15 cellular contexts compared by ENCODE assay signal in genomic region chr2:73972846-73973245, GRCh38. TPM values are rescaled to one million over a fixed set of nuclear protein-coding genes. Genes with fewer than 3 reads are reported as not detected.
DNase-seq lines count a peak whose midpoint lies in the region; ATAC-seq and TF ChIP-seq lines count a peak whose summit lies in the region.
"Had no signal": no experiment of that assay in that cellular context is flagged by ENCODE, and none has a peak within 500 bp of the region (broad histone marks: within the 10 kb centered on the region; RNA-seq: fewer than 3 reads in every experiment).

No MANE protein-coding gene starts in this region.

- TF ChIP-seq EP300 in ovary (IDR thresholded peaks at IDR 0.05): no peak

- H3K36me3 Mint-ChIP-seq in stimulated activated naive B cell treated with anti-CD40 and anti-IgM and Interleukin-4, amounts not matched to agents 10 μg/mL and 1 μg/mL and 100 μg/mL, for 72 hours: peaks cover 0 to 2% of the 10 kb centered on the region in 2 donors

- peaks cover 35 to 58% of the 10 kb centered on the region in 2 donors for H3K4me1 Mint-ChIP-seq in stimulated activated naive B cell treated with anti-CD40 and anti-IgM and Interleukin-4, amounts not matched to agents 10 μg/mL and 1 μg/mL and 100 μg/mL, for 72 hours

- H3K4me3 ChIP-seq in HL-60 (replicated peaks; ENCODE audit: insufficient read depth, low read length): no peak overlapping the region
- no peak overlapping the region for H3K4me3 ChIP-seq in esophagus squamous epithelium
- H3K4me3 ChIP-seq in ovary: no peak overlapping the region
- H3K4me3 ChIP-seq: body of pancreas, suprapubic skin had no signal

- ATAC-seq in stimulated activated naive B cell treated with anti-CD40 and anti-IgM and Interleukin-4, amounts not matched to agents 10 μg/mL and 1 μg/mL and 100 μg/mL, for 72 hours (replicated peaks): peak; percentile 63 to 71
- ATAC-seq: body of pancreas had no signal

- TF ChIP-seq CTCF in HL-60 (IDR thresholded peaks at IDR 0.05; ENCODE audit: insufficient read depth, low read length) (no peak), esophagus squamous epithelium (IDR thresholded peaks at IDR 0.05) (no peak), ovary (IDR thresholded peaks at IDR 0.05) (no peak), RWPE1 (conservative IDR thresholded peaks at IDR 0.05; ENCODE audit: low read depth) (no peak)

- no peaks in the 10 kb centered on the region for H3K9me3 Mint-ChIP-seq in stimulated activated naive B cell treated with anti-CD40 and anti-IgM and Interleukin-4, amounts not matched to agents 10 μg/mL and 1 μg/mL and 100 μg/mL, for 72 hours
- H3K9me3 Mint-ChIP-seq: T-helper 2 cell treated with Interferon-gamma antibody and Interleukin-4, amounts not matched to agents 5 μg/mL and 100 μg/mL, for 36 hours had no signal

- H3K27ac ChIP-seq in HL-60 (replicated peaks): 0 out of 2 replicates have a peak overlapping the region, but pooled peaks have one; percentile 11
- H3K27ac ChIP-seq in esophagus squamous epithelium: no peak overlapping the region
- H3K27ac ChIP-seq in ovary: no peak overlapping the region
- H3K27ac ChIP-seq in RWPE1: no peak overlapping the region
- H3K27ac ChIP-seq: 22Rv1, body of pancreas, suprapubic skin had no signal

- no peaks in the 10 kb centered on the region for H3K36me3 ChIP-seq in esophagus squamous epithelium
- H3K36me3 ChIP-seq in ovary: no peaks in the 10 kb centered on the region
- H3K36me3 ChIP-seq: suprapubic skin had no signal

- H3K27me3 ChIP-seq in HL-60 (ENCODE audit: insufficient read depth, poor library complexity, severe bottlenecking) (no peaks in the 10 kb centered on the region), esophagus squamous epithelium (no peaks in the 10 kb centered on the region), ovary (no peaks in the 10 kb centered on the region)
- H3K27me3 ChIP-seq: body of pancreas, suprapubic skin had no signal

- WGBS in esophagus squamous epithelium, 2 donors: 61 to 69% methylated on average over 3 of the region's 3 CpGs
- WGBS in ovary, 3 donors: 62 to 78% (median 73%) methylated on average over 3 of the region's 3 CpGs

- peaks cover 0 to 3% of the 10 kb centered on the region in 2 donors for H3K27me3 Mint-ChIP-seq in stimulated activated naive B cell treated with anti-CD40 and anti-IgM and Interleukin-4, amounts not matched to agents 10 μg/mL and 1 μg/mL and 100 μg/mL, for 72 hours

- POLR2A ChIA-PET in RWPE1 (lab: Yijun Ruan, JAX; ENCODE audit: low non-redundant PET): no interaction called here

- H3K9me3 ChIP-seq in esophagus squamous epithelium (no peaks in the 10 kb centered on the region), ovary (no peaks in the 10 kb centered on the region)
- H3K9me3 ChIP-seq: body of pancreas, suprapubic skin had no signal

- no peak overlapping the region for H3K27ac Mint-ChIP-seq in stimulated activated naive B cell treated with anti-CD40 and anti-IgM and Interleukin-4, amounts not matched to agents 10 μg/mL and 1 μg/mL and 100 μg/mL, for 72 hours
- H3K27ac Mint-ChIP-seq: T-helper 2 cell treated with Interferon-gamma antibody and Interleukin-4, amounts not matched to agents 5 μg/mL and 100 μg/mL, for 36 hours had no signal

- peak overlapping the region in 1 of 2 donors; percentile 34 for H3K4me3 Mint-ChIP-seq in stimulated activated naive B cell treated with anti-CD40 and anti-IgM and Interleukin-4, amounts not matched to agents 10 μg/mL and 1 μg/mL and 100 μg/mL, for 72 hours
- H3K4me3 Mint-ChIP-seq: T-helper 2 cell treated with Interferon-gamma antibody and Interleukin-4, amounts not matched to agents 5 μg/mL and 100 μg/mL, for 36 hours had no signal

- H3K4me1 ChIP-seq in esophagus squamous epithelium (peaks cover 15 to 45% (median 18%) of the 10 kb centered on the region in 3 donors), ovary (ENCODE audit: insufficient read depth) (peaks cover 4% of the 10 kb centered on the region)

- intact Hi-C loops in esophagus squamous epithelium (cut with DNase I): no loop called here
- intact Hi-C loops in ovary (cut with DNase I): no loop called here

- CTCF ChIA-PET in RWPE1 (lab: Yijun Ruan, JAX): interaction anchor here (0.7 kb wide), 1 partner anchor 232 kb away, joined by 3 read pairs; no protein-coding TSS in a partner anchor

- TF ChIP-seq POLR2A in esophagus squamous epithelium (IDR thresholded peaks at IDR 0.05): no peak
- TF ChIP-seq POLR2A in ovary (IDR thresholded peaks at IDR 0.05): no peak

- DNase-seq in NCI-H1417 (lab: John Stamatoyannopoulos, UW) (peak in 2 of 3 experiments; percentile 16 to 42), NCI-H1417 treated with DMSO at 0.1 percent for 48 hours (lab: John Stamatoyannopoulos, UW) (no peak), HL-60 (ENCODE audit: low read depth in 1 of 2, low spot score in 1 of 2) (no peak), SKM-1 treated with dmso at 0.1 percent for 144 hours (lab: John Stamatoyannopoulos, UW; ENCODE audit: unreplicated experiment) (peak; percentile 64), esophagus squamous epithelium (lab: John Stamatoyannopoulos, UW) (no peak), ovary (no peak), RWPE1 (ENCODE audit: low spot score) (no peak)
- DNase-seq in stimulated activated naive B cell treated with anti-CD40 and anti-IgM and Interleukin-4, amounts not matched to agents 10 μg/mL and 1 μg/mL and 100 μg/mL, for 72 hours: no peak
- DNase-seq: activated gamma-delta T cell treated with Interleukin-2 at 50 U/mL for 16 hours; body of pancreas; effector CD8-positive, alpha-beta T cell; posterior cingulate gyrus had no signal

RNA-seq across cellular contexts. Expression of gene TET3, which starts 11.9 kb away (rescaled TPM):
- 10 to 100 TPM in 3 of 4 donors, 1 to 10 TPM in 1; 6.6 to 20.2 (median 16.2) TPM for total RNA-seq in esophagus squamous epithelium
- total RNA-seq in ovary: 10 to 100 TPM in 2 of 7 donors, 1 to 10 TPM in 5; 5.1 to 13.5 (median 7.9) TPM
- polyA plus RNA-seq in ovary: 1 to 10 TPM; 2.6 to 3.3 TPM

RNA-seq across cellular contexts. Expression of gene DGUOK, which starts 46.2 kb away (rescaled TPM):
- total RNA-seq in esophagus squamous epithelium (10 to 100 TPM; 23.5 to 53.4 (median 40.2) TPM), ovary (10 to 100 TPM; 45.8 to 66.2 (median 52.4) TPM)
- polyA plus RNA-seq in ovary: 10 to 100 TPM; 70.7 to 84.1 TPM

Comparison
In these comparisons a context has a peak if more than half of its experiments do, and no peak if none do; other contexts are left out.
1. DNase-seq: peak in NCI-H1417 (2 of 3) and SKM-1 treated with dmso at 0.1 percent for 144 hours (single experiment); none in NCI-H1417 treated with DMSO at 0.1 percent for 48 hours (single experiment), HL-60 (0 of 2), stimulated activated naive B cell treated with anti-CD40 and anti-IgM and Interleukin-4, amounts not matched to agents 10 μg/mL and 1 μg/mL and 100 μg/mL, for 72 hours (single experiment), esophagus squamous epithelium (single experiment), ovary (0 of 5) and RWPE1 (single experiment).